In the genomic region with DNA sequence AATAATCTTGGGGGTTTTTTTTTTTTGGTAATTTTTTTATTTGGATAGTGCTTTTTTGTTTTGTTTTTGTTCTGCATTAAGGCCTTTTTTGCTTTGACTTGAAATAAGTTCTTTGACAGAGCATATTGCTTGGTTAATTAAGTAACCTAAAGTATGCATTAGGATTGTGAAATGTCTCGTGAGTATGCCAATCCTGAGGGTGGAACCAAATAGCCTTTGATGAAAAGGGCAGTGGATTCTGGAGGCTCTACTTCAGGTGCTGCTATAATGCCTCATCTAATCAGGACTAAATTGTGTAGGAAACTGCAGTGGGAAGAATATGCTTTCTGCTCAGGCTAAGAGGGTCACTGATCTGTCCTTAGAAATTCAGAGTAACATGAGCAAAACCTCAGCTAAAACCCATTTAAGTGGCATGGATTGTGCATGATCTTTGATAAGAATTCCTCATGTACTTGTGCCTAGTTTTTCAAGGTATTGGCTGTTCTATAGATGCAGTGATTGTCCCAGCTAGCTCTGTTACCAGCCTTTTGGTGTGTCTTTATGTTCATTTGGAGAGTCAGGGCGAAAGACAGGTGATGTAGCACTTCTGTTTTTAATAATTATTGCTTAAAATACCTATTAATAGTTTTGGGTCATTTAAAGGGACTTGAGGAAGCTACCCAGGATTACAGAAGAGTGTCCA, we compare ENCODE assay signal across 3 cellular contexts.
A peak's percentile ranks its signal among the peaks of the same experiment; 100 is the strongest.
TF ChIP-seq lines count a peak whose summit lies in the region.

No MANE protein-coding gene starts in this region.

TF ChIP-seq in GM12891, 5 proteins besides CTCF, POLR2A, EP300 and RAD21:
- TF ChIP-seq PAX5 (IDR thresholded peaks at IDR 0.05; ENCODE audit: insufficient read depth, low read length, severe bottlenecking): no peak
- peak; percentile 54; the same call in 1 of the 2 replicates for TF ChIP-seq POLR2AphosphoS5 (IDR thresholded peaks at IDR 0.05; ENCODE audit: low read depth, low read length)
- TF ChIP-seq SPI1 (IDR thresholded peaks at IDR 0.05; ENCODE audit: low read depth, low read length): no peak

TF ChIP-seq in IMR-90, 13 proteins besides CTCF, POLR2A, EP300 and RAD21:
- TF ChIP-seq CEBPB (IDR thresholded peaks at IDR 0.05; ENCODE audit: low read depth, low read length) (peak; percentile 53), CHD1 (IDR thresholded peaks at IDR 0.05; ENCODE audit: low read depth, low read length) (no peak), BHLHE40 (IDR thresholded peaks at IDR 0.05; ENCODE audit: low read depth, low read length) (peak; percentile 22; the same call in 1 of the 2 replicates)

TF ChIP-seq in K562, 482 proteins besides CTCF, POLR2A, EP300 and RAD21:
- no peak for TF ChIP-seq NR2C1 (IDR thresholded peaks at IDR 0.05)
- TF ChIP-seq NR2C1 (tag; IDR thresholded peaks at IDR 0.05): no peak
- TF ChIP-seq TCFL5 (CRISPR knock-in tag; conservative IDR thresholded peaks at IDR 0.05): no peak
- peak; percentile 13 for TF ChIP-seq POLR2B (IDR thresholded peaks at IDR 0.05; ENCODE audit: low read depth, partially characterized antibody)
- TF ChIP-seq POLR2AphosphoS5 (IDR thresholded peaks at IDR 0.05; ENCODE audit: control insufficient read depth, insufficient read depth, low read depth, low read length): peak; percentile 27; the same call in 1 of the 2 replicates
